28 cellular contexts compared by ENCODE assay signal in genomic region chr1:108617724-108618056, GRCh38.
"Had no signal": no experiment of that assay in that cellular context is flagged by ENCODE, and none has a peak within 500 bp of the region (broad histone marks: within the 10 kb centered on the region; RNA-seq: fewer than 3 reads in every experiment).

No MANE protein-coding gene starts in this region.

- H3K27me3 Mint-ChIP-seq: dendritic cell treated with granulocyte-macrophage colony-stimulating factor and Interleukin-4, amounts not matched to agents 40 ng/mL and 50 ng/mL, for 4 days; effector memory CD8-positive, alpha-beta T cell had no signal

- DNase-seq: colonic mucosa; cortex of kidney; dermis blood vessel endothelial cell; dorsolateral prefrontal cortex; effector CD4-positive, alpha-beta T cell; effector CD8-positive, alpha-beta T cell; effector memory CD4-positive, alpha-beta T cell; effector memory CD8-positive, alpha-beta T cell; endodermal cell; esophagus squamous epithelium; foreskin fibroblast; foreskin keratinocyte; foreskin melanocyte; gastrocnemius medialis; glutamatergic neuron; head of caudate nucleus; heart left ventricle; heart right ventricle had no signal

- H3K27ac ChIP-seq: colonic mucosa, coronary artery, dorsolateral prefrontal cortex, epithelial cell of prostate, esophagus muscularis mucosa, esophagus squamous epithelium, foreskin keratinocyte, gastrocnemius medialis, gastroesophageal sphincter, heart left ventricle, heart right ventricle had no signal

- FAIRE-seq: colon, endometrium, endothelial cell of umbilical vein, frontal cortex had no signal

- H3K27ac Mint-ChIP-seq: dendritic cell treated with granulocyte-macrophage colony-stimulating factor and Interleukin-4, amounts not matched to agents 40 ng/mL and 50 ng/mL, for 4 days; effector memory CD8-positive, alpha-beta T cell; endodermal cell had no signal

- H3K4me3 ChIP-seq: colonic mucosa, coronary artery, dorsolateral prefrontal cortex, esophagus muscularis mucosa, esophagus squamous epithelium, gastrocnemius medialis, gastroesophageal sphincter, heart left ventricle, heart right ventricle had no signal

- H3K9me3 ChIP-seq: colonic mucosa, esophagus muscularis mucosa, esophagus squamous epithelium, gastrocnemius medialis, gastroesophageal sphincter, heart left ventricle, heart right ventricle had no signal

- H3K4me3 Mint-ChIP-seq: dendritic cell treated with granulocyte-macrophage colony-stimulating factor and Interleukin-4, amounts not matched to agents 40 ng/mL and 50 ng/mL, for 4 days; effector memory CD8-positive, alpha-beta T cell; endodermal cell had no signal

- H3K27me3 ChIP-seq: colonic mucosa, dorsolateral prefrontal cortex, esophagus muscularis mucosa, esophagus squamous epithelium, foreskin keratinocyte, gastrocnemius medialis, gastroesophageal sphincter, heart left ventricle, heart right ventricle had no signal

- ATAC-seq: effector memory CD8-positive, alpha-beta T cell; esophagus mucosa; foreskin keratinocyte; gastrocnemius medialis; gastroesophageal sphincter; heart left ventricle; heart right ventricle had no signal

- H3K9me3 Mint-ChIP-seq: dendritic cell treated with granulocyte-macrophage colony-stimulating factor and Interleukin-4, amounts not matched to agents 40 ng/mL and 50 ng/mL, for 4 days; effector memory CD8-positive, alpha-beta T cell; endodermal cell had no signal

- H3K4me1 ChIP-seq: colonic mucosa, foreskin keratinocyte, gastrocnemius medialis, heart left ventricle, heart right ventricle had no signal

- H3K4me1 Mint-ChIP-seq: endodermal cell had no signal

- H3K36me3 ChIP-seq: gastrocnemius medialis had no signal
